In genomic region chr11:30914143-30914762, GRCh38 we compare ENCODE assay signal across 9 cellular contexts.
A peak's percentile ranks its signal among the peaks of the same experiment; 100 is the strongest.
DNase-seq lines count a peak whose midpoint lies in the region; ATAC-seq, FAIRE-seq and TF ChIP-seq lines count a peak whose summit lies in the region.
"Had no signal": no experiment of that assay in that cellular context is flagged by ENCODE, and none has a peak within 500 bp of the region (broad histone marks: within the 10 kb centered on the region; RNA-seq: fewer than 3 reads in every experiment).

No MANE protein-coding gene starts in this region.

- no peak for TF ChIP-seq POLR2A in H54 (IDR thresholded peaks at IDR 0.05; ENCODE audit: low read depth, low read length)

- no peaks in the 10 kb centered on the region for H3K36me3 ChIP-seq in upper lobe of right lung

- peaks cover 14% of the 10 kb centered on the region for H3K27me3 ChIP-seq in upper lobe of right lung

- FAIRE-seq in H54 (lab: Jason Lieb, UNC) (no peak), RCC 7860 (lab: Jason Lieb, UNC) (no peak)

- intact Hi-C loops in upper lobe of right lung (cut with DNase I), result no loop called here

- H3K27ac ChIP-seq in caudate nucleus (ENCODE audit: low read depth, low read length) (no peak overlapping the region), upper lobe of right lung (no peak overlapping the region)
- H3K27ac ChIP-seq: PC-9 had no signal

- TF ChIP-seq CTCF in upper lobe of right lung (IDR thresholded peaks at IDR 0.05), result peak; percentile 52

- DNase-seq in DMS153 treated with DMSO at 0.1 percent for 48 hours (lab: John Stamatoyannopoulos, UW; ENCODE audit: unreplicated experiment) (peak; percentile 22), H54 (ENCODE audit: insufficient read length, low spot score) (peak; percentile 12), NCI-H69 (lab: John Stamatoyannopoulos, UW) (peak; percentile 94), caudate nucleus (lab: John Stamatoyannopoulos, UW) (peak in 38 of 61 donors; percentile 0 to 57 (median 13)), kidney tubule cell (ENCODE audit: low spot score) (peak; percentile 64), upper lobe of right lung (peak; percentile 67), RCC 7860 (ENCODE audit: low spot score) (no peak), NCI-H1694 (lab: John Stamatoyannopoulos, UW) (no peak)

- peak; percentile 66 for ATAC-seq in upper lobe of right lung

- no peak overlapping the region for H3K4me3 ChIP-seq in upper lobe of right lung
- H3K4me3 ChIP-seq: PC-9 had no signal

- no peaks in the 10 kb centered on the region for H3K9me3 ChIP-seq in upper lobe of right lung

- H3K4me1 ChIP-seq in upper lobe of right lung, result no peaks in the 10 kb centered on the region

Comparison
In these comparisons a context has a peak if more than half of its experiments do, and no peak if none do; other contexts are left out.
1. DNase-seq: peak in DMS153 treated with DMSO at 0.1 percent for 48 hours (single experiment), H54 (single experiment), NCI-H69 (single experiment), caudate nucleus (38 of 61), kidney tubule cell (single experiment) and upper lobe of right lung (single experiment); none in RCC 7860 (single experiment) and NCI-H1694 (single experiment).